8 cellular contexts compared by ENCODE assay signal in the genomic region with DNA sequence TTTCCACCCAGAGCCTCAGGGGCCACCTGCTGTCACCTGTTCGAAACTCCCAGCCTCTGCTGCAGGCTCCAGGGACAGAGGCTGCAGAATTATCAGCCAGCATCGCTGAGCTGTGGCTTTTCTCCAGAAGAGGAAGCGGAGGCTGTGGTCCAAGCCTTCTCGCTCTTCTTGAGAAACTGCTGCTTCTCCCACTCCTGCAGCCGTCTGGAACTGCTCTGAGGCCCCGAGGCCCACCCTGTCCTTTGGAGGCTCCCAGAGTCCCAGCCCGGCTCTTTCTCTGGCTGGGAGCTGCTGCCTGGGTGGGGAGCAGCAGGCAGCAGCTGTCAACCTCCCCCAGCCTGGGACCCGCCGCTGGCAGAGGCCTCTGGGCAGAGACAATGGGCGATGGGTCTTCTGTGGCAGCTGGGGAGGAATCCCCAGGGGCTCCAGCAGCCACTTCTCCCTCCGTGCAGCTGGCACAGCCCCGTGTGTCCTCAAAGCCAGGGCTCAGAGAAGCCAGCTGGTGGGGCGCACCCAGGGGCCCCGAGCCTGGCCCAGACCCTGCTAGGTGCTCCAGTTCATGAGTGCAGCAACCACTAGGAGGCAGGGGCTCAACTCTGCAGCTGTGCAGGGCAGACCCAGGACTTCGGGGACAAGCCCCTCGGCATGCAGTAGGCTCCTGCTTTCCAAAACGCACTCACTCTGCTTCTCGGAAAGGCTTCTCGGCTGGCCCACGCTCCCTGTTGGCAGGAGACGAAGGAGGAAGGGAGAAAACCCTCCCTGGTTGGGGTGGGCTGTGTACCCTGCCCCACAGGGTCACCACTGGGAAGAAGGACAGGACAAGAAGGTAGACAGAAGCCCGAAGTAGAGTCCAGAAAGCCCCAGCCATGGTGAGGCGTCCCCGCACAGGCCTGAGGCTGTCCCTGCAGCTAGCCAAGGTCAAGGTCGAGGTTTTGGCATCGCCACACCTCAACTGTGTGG. TPM values are rescaled to one million over a fixed set of nuclear protein-coding genes. Genes with fewer than 3 reads are reported as not detected.
DNase-seq lines count a peak whose midpoint lies in the region; ATAC-seq, FAIRE-seq and TF ChIP-seq lines count a peak whose summit lies in the region.

No MANE protein-coding gene starts in this region.

- H3K4me3 Mint-ChIP-seq in activated CD4-positive, alpha-beta T cell treated with anti-CD3 and anti-CD28 coated beads for 36 hours, result no peak overlapping the region

- H3K36me3 Mint-ChIP-seq in activated CD4-positive, alpha-beta T cell treated with anti-CD3 and anti-CD28 coated beads for 36 hours (ENCODE audit: low read depth), result peaks cover 20% of the 10 kb centered on the region

- H3K27ac ChIP-seq in WERI-Rb-1, result peak overlapping the region; percentile 31; the same call in 1 of the 2 replicates

- H3K36me3 ChIP-seq in WERI-Rb-1 (peaks cover 6% of the 10 kb centered on the region; the same call in 1 of the 2 replicates), MG63 (0 out of 2 replicates have a peak, but pooled peaks cover 3% of the 10 kb centered on the region)

- H3K27ac Mint-ChIP-seq in activated CD4-positive, alpha-beta T cell treated with anti-CD3 and anti-CD28 coated beads for 36 hours, result peak overlapping the region; percentile 90

- no peaks in the 10 kb centered on the region for H3K27me3 Mint-ChIP-seq in activated CD4-positive, alpha-beta T cell treated with anti-CD3 and anti-CD28 coated beads for 36 hours

- CTCF ChIA-PET in activated CD4-positive, alpha-beta T cell treated with anti-CD3 and anti-CD28 coated beads for 36 hours (lab: Charles Lee), result interaction anchor here (0.5 to 1.6 kb wide), 11 partner anchors 8 to 196 kb away, joined by 3 to 7 read pairs (median 3); a partner anchor contains a TSS

- FAIRE-seq in GM12892 (lab: Jason Lieb, UNC), result no peak

- POLR2A ChIA-PET in activated CD4-positive, alpha-beta T cell treated with anti-CD3 and anti-CD28 coated beads for 36 hours (lab: Charles Lee), result interaction anchor here (0.6 to 1.6 kb wide), 7 partner anchors 8 to 87 kb away, joined by 3 to 8 read pairs (median 4); no protein-coding TSS in a partner anchor

- H3K4me3 ChIP-seq in WERI-Rb-1 (ENCODE audit: low read depth, low read length), result no peak overlapping the region
- H3K4me3 ChIP-seq in MG63, result no peak overlapping the region

- TF ChIP-seq POLR2A in GM12892 (IDR thresholded peaks at IDR 0.05; ENCODE audit: low read depth, low read length), result no peak

- H3K4me1 Mint-ChIP-seq in activated CD4-positive, alpha-beta T cell treated with anti-CD3 and anti-CD28 coated beads for 36 hours, result peaks cover 44% of the 10 kb centered on the region

- no peaks in the 10 kb centered on the region for H3K9me3 Mint-ChIP-seq in activated CD4-positive, alpha-beta T cell treated with anti-CD3 and anti-CD28 coated beads for 36 hours (ENCODE audit: low read depth)

- peak; percentile 65 for TF ChIP-seq CTCF in WERI-Rb-1 (IDR thresholded peaks at IDR 0.05; ENCODE audit: low read depth, low read length)

- DNase-seq in activated CD4-positive, alpha-beta T cell treated with anti-CD3 and anti-CD28 coated beads for 36 hours, result peak; percentile 56
- DNase-seq in activated CD4-positive, alpha-beta T cell treated with anti-CD3 and anti-CD28 coated beads for 1 hour, result no peak
- DNase-seq in NAMALWA (ENCODE audit: low spot score) (peak; percentile 96), WERI-Rb-1 (peak; percentile 57), inferior parietal cortex (ENCODE audit: extremely low spot score) (peak; percentile 37), GM12892 (ENCODE audit: insufficient read length) (no peak), kidney tubule cell (ENCODE audit: low spot score) (no peak), MG63 (no peak)

- no peaks in the 10 kb centered on the region for H3K27me3 ChIP-seq in WERI-Rb-1 (ENCODE audit: insufficient read depth, low read depth, severe bottlenecking)
- no peaks in the 10 kb centered on the region for H3K27me3 ChIP-seq in MG63

- intact Hi-C loops in activated CD4-positive, alpha-beta T cell treated with anti-CD3 and anti-CD28 coated beads for 36 hours (cut with DNase I, micrococcal nuclease), result loop anchor here (1.0 to 10.0 kb wide), 2 partner anchors 56 to 68 kb away; no protein-coding TSS in a partner anchor

- peak; percentile 47 for ATAC-seq in activated CD4-positive, alpha-beta T cell treated with anti-CD3 and anti-CD28 coated beads for 36 hours

- H3K9me3 ChIP-seq in WERI-Rb-1 (ENCODE audit: severe bottlenecking) (no peaks in the 10 kb centered on the region), MG63 (no peaks in the 10 kb centered on the region)

RNA-seq across cellular contexts. Expression of a gene that starts 49.9 kb away (rescaled TPM):
- total RNA-seq in activated CD4-positive, alpha-beta T cell treated with anti-CD3 and anti-CD28 coated beads for 36 hours, result 100 to 1,000 TPM; 406 to 422 TPM
- polyA plus RNA-seq in GM12892 (2012; ENCODE audit: missing spikeins), result 12.6 TPM
- 14.7 and 19.3 TPM in 2 replicates for total RNA-seq in MG63 (2014; rRNA removed; shearing (Covaris generic); ENCODE audit: low replicate concordance)

Comparison
In these comparisons a context has a peak if more than half of its experiments do, and no peak if none do; other contexts are left out.
1. DNase-seq: peak in activated CD4-positive, alpha-beta T cell treated with anti-CD3 and anti-CD28 coated beads for 36 hours (single experiment), NAMALWA (single experiment), WERI-Rb-1 (single experiment) and inferior parietal cortex (single experiment); none in activated CD4-positive, alpha-beta T cell treated with anti-CD3 and anti-CD28 coated beads for 1 hour (single experiment), GM12892 (single experiment), kidney tubule cell (single experiment) and MG63 (single experiment).
2. RNA of a gene that starts 49.9 kb away (total RNA-seq): 406 to 422 TPM in activated CD4-positive, alpha-beta T cell treated with anti-CD3 and anti-CD28 coated beads for 36 hours; 14.7 to 19.3 TPM in MG63; every median in the first group is over 10 times any median in the second.